ENCODE assay signal across 8 cellular contexts in genomic region chr11:120337896-120338840, GRCh38. TPM values are rescaled to one million over a fixed set of nuclear protein-coding genes. Genes with fewer than 3 reads are reported as not detected.
DNase-seq lines count a peak whose midpoint lies in the region; ATAC-seq and TF ChIP-seq lines count a peak whose summit lies in the region.

No MANE protein-coding gene starts in this region.

- no peak for TF ChIP-seq EP300 in gastroesophageal sphincter (IDR thresholded peaks at IDR 0.05)

- intact Hi-C loops in heart left ventricle (cut with DNase I): loop anchor here in 9 of 10 donors (5.0 to 10.0 kb wide), 10 partner anchors 39 to 857 kb away; no protein-coding TSS in a partner anchor
- intact Hi-C loops in left cardiac atrium (cut with DNase I): loop anchor here (5.0 to 10.0 kb wide), 3 partner anchors 87 to 137 kb away; no protein-coding TSS in a partner anchor
- intact Hi-C loops in spleen (cut with DNase I; ENCODE audit: low total_unique reads): loop anchor here (10.0 kb wide), 1 partner anchor 347 kb away; no protein-coding TSS in a partner anchor
- intact Hi-C loops in posterior vena cava (cut with DNase I): loop anchor here in 1 of 2 donors (5.0 kb wide), 1 partner anchor 94 kb away; no protein-coding TSS in a partner anchor

- TF ChIP-seq POLR2A in heart left ventricle (IDR thresholded peaks at IDR 0.05) (no peak), gastroesophageal sphincter (IDR thresholded peaks at IDR 0.05) (no peak), spleen (IDR thresholded peaks at IDR 0.05) (no peak)

- H3K27ac ChIP-seq in heart left ventricle (peak overlapping the region; percentile 91 to 100 (median 98)), VCaP (peak overlapping the region; percentile 99), gastroesophageal sphincter (peak overlapping the region; percentile 91 to 99 (median 94)), spleen (peak overlapping the region in 7 of 8 donors; percentile 87 to 95 (median 91))

- 7 to 11% (median 10%) methylated on average over 12 of the region's 12 CpGs for WGBS in heart left ventricle, 4 donors
- 12 to 21% methylated on average over 6 to 12 of the region's 12 CpGs for WGBS in gastroesophageal sphincter (ENCODE audit: low coverage in 1 of 2), 2 donors
- WGBS in spleen, 5 donors: 51 to 68% (median 61%) methylated on average over 12 of the region's 12 CpGs

- ATAC-seq in heart left ventricle: peak in 1 of 4 donors; percentile 16
- ATAC-seq in left cardiac atrium: no peak
- no peak for ATAC-seq in gastroesophageal sphincter

- H3K36me3 ChIP-seq in heart left ventricle (no peaks in the 10 kb centered on the region), gastroesophageal sphincter (no peaks in the 10 kb centered on the region), spleen (no peaks in the 10 kb centered on the region)

- H3K4me3 ChIP-seq in heart left ventricle: peak overlapping the region; percentile 59 to 99 (median 90)
- peak overlapping the region; percentile 81 to 89 for H3K4me3 ChIP-seq in gastroesophageal sphincter
- peak overlapping the region; percentile 73 to 94 (median 86) for H3K4me3 ChIP-seq in spleen

- H3K9me3 ChIP-seq in heart left ventricle: no peaks in the 10 kb centered on the region
- H3K9me3 ChIP-seq in gastroesophageal sphincter: no peaks in the 10 kb centered on the region
- peaks cover 0 to 5% (median 0%) of the 10 kb centered on the region in 8 donors for H3K9me3 ChIP-seq in spleen

- DNase-seq in heart left ventricle (no peak), left cardiac atrium (no peak), spleen (no peak), posterior vena cava (ENCODE audit: low spot score) (no peak), NCI-H2029 (lab: John Stamatoyannopoulos, UW) (no peak), HuH-7.5 (ENCODE audit: low spot score) (no peak)

- H3K4me1 ChIP-seq in heart left ventricle (peaks cover 7 to 66% (median 48%) of the 10 kb centered on the region in 12 donors), gastroesophageal sphincter (peaks cover 3 to 77% (median 6%) of the 10 kb centered on the region in 3 donors), spleen (peaks cover 0 to 85% (median 56%) of the 10 kb centered on the region in 6 donors)

- TF ChIP-seq CTCF in heart left ventricle (IDR thresholded peaks at IDR 0.05): no peak
- TF ChIP-seq CTCF in VCaP (conservative IDR thresholded peaks at IDR 0.05): no peak
- no peak for TF ChIP-seq CTCF in gastroesophageal sphincter (IDR thresholded peaks at IDR 0.05)
- no peak for TF ChIP-seq CTCF in spleen (IDR thresholded peaks at IDR 0.05 in 8 of 11, conservative IDR thresholded peaks at IDR 0.05 in 3 of 11)

- peaks cover 0 to 55% (median 0%) of the 10 kb centered on the region in 9 donors for H3K27me3 ChIP-seq in heart left ventricle
- H3K27me3 ChIP-seq in gastroesophageal sphincter: no peaks in the 10 kb centered on the region
- peaks cover 0 to 87% (median 9%) of the 10 kb centered on the region in 7 donors for H3K27me3 ChIP-seq in spleen (replicated peaks in 1 of 7)

RNA-seq across cellular contexts. Expression of gene ARHGEF12, which starts 2.0 kb away (rescaled TPM):
- 100 to 1,000 TPM in 7 of 9 donors, 10 to 100 TPM in 2; 79.3 to 140 (median 114) TPM for total RNA-seq in heart left ventricle
- 10 to 100 TPM; 22.0 to 52.2 TPM for polyA plus RNA-seq in heart left ventricle
- total RNA-seq in left cardiac atrium: 10 to 100 TPM; 76.4 to 92.3 TPM
- total RNA-seq in gastroesophageal sphincter: 100 to 1,000 TPM in 3 of 4 donors, 10 to 100 TPM in 1; 99.7 to 135 (median 112) TPM
- total RNA-seq in spleen: 100 to 1,000 TPM in 3 of 7 donors, 10 to 100 TPM in 4; 80.0 to 122 (median 96.0) TPM
- 10 to 100 TPM in 1 of 3 donors, 1 to 10 TPM in 2; 5.6 to 11.8 (median 5.7) TPM for polyA plus RNA-seq in spleen
- total RNA-seq in posterior vena cava: 100 to 1,000 TPM in 1 of 2 donors, 10 to 100 TPM in 1; 77.6 to 101 TPM

RNA-seq across cellular contexts. Expression of gene TLCD5, which starts 13.1 kb away (rescaled TPM):
- 10 to 100 TPM in 6 of 9 donors, 1 to 10 TPM in 3; 9.4 to 15.0 (median 10.3) TPM for total RNA-seq in heart left ventricle
- polyA plus RNA-seq in heart left ventricle: 10 to 100 TPM in 1 of 2 donors, 1 to 10 TPM in 1; 4.0 to 12.2 TPM
- total RNA-seq in left cardiac atrium: 10 to 100 TPM; 14.1 to 15.6 TPM
- 1 to 10 TPM; 6.1 to 8.1 (median 7.5) TPM for total RNA-seq in gastroesophageal sphincter
- total RNA-seq in spleen: 1 to 10 TPM; 3.1 to 6.6 (median 4.7) TPM
- polyA plus RNA-seq in spleen: 1 to 10 TPM in 2 of 3 donors, under 1 TPM in 1; 0.93 to 1.6 (median 1.4) TPM
- 1 to 10 TPM; 4.9 to 6.0 TPM for total RNA-seq in posterior vena cava
